21 cellular contexts compared by ENCODE assay signal in the genomic region with DNA sequence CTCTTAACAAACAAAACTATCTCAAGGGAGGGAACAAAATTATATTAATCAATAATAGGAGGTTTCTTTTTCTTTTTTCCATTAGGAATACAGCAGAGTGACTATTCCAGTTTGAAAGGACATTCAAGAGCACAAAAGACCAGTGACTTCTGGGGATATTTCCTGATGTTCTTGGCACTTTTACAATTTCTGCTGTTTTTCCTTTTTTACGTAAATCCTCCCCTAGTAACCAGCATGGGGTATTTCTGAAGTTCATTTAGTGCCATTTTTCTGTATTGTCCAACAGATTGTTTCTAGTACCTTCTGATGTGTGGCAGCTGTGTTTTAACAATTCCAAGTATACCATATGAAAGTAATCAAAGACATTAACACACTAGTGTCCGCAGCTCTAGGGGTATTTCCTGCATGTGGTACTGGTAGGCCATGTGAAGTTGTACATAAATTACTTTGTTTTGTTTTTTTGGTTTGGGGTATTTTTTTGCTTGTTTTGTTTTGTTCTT.
"Had no signal": no experiment of that assay in that cellular context is flagged by ENCODE, and none has a peak within 500 bp of the region (broad histone marks: within the 10 kb centered on the region; RNA-seq: fewer than 3 reads in every experiment).

No MANE protein-coding gene starts in this region.

- H3K4me3 ChIP-seq: coronary artery, esophagus squamous epithelium, gastrocnemius medialis, mucosa of descending colon, neural progenitor cell, ovary, psoas muscle, sigmoid colon, stomach, tibial artery had no signal

- H3K36me3 ChIP-seq: esophagus squamous epithelium, gastrocnemius medialis, neural progenitor cell, ovary, sigmoid colon, stomach, tibial artery had no signal

- H3K4me1 ChIP-seq: esophagus squamous epithelium, gastrocnemius medialis, neural progenitor cell, psoas muscle, sigmoid colon, stomach, tibial artery had no signal

- H3K9me3 ChIP-seq: esophagus squamous epithelium, gastrocnemius medialis, mucosa of descending colon, ovary, psoas muscle, sigmoid colon, stomach, tibial artery had no signal

- H3K27ac ChIP-seq: coronary artery, esophagus squamous epithelium, gastrocnemius medialis, neural progenitor cell, ovary, psoas muscle, sigmoid colon, stomach, tibial artery had no signal

- H3K27me3 ChIP-seq: esophagus squamous epithelium, gastrocnemius medialis, neural progenitor cell, ovary, sigmoid colon, stomach, tibial artery had no signal

- DNase-seq: dermis blood vessel endothelial cell; effector memory CD8-positive, alpha-beta T cell; erythroblast; esophagus squamous epithelium; foreskin fibroblast; gastrocnemius medialis; head of caudate nucleus; mesenchymal stem cell; mucosa of descending colon; naive B cell; ovary; posterior cingulate gyrus; psoas muscle; sigmoid colon; stimulated activated CD4-positive, alpha-beta T cell treated with anti-CD3 and anti-CD28 coated beads, Interleukin-2, amount 100 ng/mL, for 24 hours; stimulated activated CD4-positive, alpha-beta T cell treated with anti-CD3 and anti-CD28 coated beads, Interleukin-4, amount 100 ng/mL, for 24 hours; stimulated activated naive CD4-positive, alpha-beta T cell treated with Interleukin-2 at 50 U/mL for 16 hours; stomach; tibial artery had no signal
